Comparison of ENCODE assay signal across 1 cellular context in the genomic region with DNA sequence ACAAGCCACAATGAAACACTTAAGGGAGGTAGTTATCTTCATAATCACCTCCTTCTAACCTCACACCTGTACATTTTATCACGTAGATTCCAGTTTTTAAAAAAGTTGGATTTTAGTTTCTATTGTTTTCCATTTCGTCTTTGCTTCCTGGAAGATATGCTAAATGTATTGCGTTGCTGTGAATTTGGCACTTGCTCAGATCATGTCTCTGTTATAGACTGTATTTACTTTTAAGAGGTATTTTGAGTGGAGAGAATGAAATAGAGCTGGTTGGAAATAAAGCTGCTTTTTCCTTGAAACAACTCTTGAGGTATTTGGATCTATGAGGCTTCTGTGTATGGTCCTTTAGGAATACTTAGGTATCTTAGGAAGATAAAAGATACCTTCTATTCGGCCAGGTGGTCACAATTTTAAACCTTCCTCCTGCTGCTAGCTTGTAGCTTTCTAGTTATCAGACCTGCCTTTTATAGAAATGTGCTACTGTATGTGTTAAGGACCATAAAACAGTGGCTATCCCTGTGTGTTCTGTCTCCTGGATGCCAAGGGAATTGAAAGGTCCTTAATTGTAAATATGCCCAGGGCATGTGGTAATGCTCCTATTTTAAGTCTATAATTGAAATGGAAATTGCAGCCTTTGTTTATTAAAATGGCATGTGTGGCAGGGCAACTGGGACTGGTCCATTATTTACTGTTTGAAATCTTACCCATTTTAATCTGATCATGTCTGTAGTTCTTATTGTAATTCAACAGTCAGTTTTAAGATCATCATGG.
TF ChIP-seq lines count a peak whose summit lies in the region.

No MANE protein-coding gene starts in this region.

TF ChIP-seq in HepG2, 621 proteins besides CTCF, POLR2A, EP300 and RAD21 (continued from another document):
- TF ChIP-seq, protein P1, sequence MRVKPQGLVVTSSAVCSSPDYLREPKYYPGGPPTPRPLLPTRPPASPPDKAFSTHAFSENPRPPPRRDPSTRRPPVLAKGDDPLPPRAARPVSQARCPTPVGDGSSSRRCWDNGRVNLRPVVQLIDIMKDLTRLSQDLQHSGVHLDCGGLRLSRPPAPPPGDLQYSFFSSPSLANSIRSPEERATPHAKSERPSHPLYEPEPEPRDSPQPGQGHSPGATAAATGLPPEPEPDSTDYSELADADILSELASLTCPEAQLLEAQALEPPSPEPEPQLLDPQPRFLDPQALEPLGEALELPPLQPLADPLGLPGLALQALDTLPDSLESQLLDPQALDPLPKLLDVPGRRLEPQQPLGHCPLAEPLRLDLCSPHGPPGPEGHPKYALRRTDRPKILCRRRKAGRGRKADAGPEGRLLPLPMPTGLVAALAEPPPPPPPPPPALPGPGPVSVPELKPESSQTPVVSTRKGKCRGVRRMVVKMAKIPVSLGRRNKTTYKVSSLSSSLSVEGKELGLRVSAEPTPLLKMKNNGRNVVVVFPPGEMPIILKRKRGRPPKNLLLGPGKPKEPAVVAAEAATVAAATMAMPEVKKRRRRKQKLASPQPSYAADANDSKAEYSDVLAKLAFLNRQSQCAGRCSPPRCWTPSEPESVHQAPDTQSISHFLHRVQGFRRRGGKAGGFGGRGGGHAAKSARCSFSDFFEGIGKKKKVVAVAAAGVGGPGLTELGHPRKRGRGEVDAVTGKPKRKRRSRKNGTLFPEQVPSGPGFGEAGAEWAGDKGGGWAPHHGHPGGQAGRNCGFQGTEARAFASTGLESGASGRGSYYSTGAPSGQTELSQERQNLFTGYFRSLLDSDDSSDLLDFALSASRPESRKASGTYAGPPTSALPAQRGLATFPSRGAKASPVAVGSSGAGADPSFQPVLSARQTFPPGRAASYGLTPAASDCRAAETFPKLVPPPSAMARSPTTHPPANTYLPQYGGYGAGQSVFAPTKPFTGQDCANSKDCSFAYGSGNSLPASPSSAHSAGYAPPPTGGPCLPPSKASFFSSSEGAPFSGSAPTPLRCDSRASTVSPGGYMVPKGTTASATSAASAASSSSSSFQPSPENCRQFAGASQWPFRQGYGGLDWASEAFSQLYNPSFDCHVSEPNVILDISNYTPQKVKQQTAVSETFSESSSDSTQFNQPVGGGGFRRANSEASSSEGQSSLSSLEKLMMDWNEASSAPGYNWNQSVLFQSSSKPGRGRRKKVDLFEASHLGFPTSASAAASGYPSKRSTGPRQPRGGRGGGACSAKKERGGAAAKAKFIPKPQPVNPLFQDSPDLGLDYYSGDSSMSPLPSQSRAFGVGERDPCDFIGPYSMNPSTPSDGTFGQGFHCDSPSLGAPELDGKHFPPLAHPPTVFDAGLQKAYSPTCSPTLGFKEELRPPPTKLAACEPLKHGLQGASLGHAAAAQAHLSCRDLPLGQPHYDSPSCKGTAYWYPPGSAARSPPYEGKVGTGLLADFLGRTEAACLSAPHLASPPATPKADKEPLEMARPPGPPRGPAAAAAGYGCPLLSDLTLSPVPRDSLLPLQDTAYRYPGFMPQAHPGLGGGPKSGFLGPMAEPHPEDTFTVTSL (CRISPR knock-in tag; IDR thresholded peaks at IDR 0.05; ENCODE audit: borderline replicate concordance): no peak
